ENCODE assay signal across 33 cellular contexts in the genomic region with DNA sequence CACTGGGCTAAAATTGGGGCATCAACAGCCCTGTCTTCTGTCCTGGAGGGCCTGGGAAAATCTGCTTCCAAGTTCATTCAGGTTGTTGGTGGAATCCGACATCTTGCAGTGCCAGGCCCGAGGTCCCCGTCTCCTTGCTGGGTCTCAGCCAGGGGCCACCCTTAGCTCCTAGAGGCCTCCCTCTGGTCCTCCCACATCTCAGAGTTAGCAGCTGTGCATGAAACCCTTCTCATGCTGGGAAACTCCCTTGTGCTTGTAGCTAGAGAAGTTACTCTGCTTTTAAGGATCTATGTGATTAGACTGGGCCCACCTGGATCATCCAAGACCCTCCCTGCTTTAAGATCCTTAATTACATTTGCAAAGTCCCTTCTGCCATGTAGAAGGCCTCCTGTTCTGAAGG. TPM values are rescaled to one million over a fixed set of nuclear protein-coding genes. Genes with fewer than 3 reads are reported as not detected.
"Had no signal": no experiment of that assay in that cellular context is flagged by ENCODE, and none has a peak within 500 bp of the region (broad histone marks: within the 10 kb centered on the region; RNA-seq: fewer than 3 reads in every experiment).

No MANE protein-coding gene starts in this region.

- H3K27me3 Mint-ChIP-seq: naive thymus-derived CD8-positive, alpha-beta T cell; type B pancreatic cell had no signal

- H3K27ac Mint-ChIP-seq: mesothelial cell of epicardium; nephron progenitor cell; stimulated activated effector memory CD8-positive, alpha-beta T cell treated with anti-CD3 and anti-CD28 coated beads, Interleukin-12 subunit alpha, Interleukin-12 subunit beta, amount 100 ng/mL, for 72 hours; type B pancreatic cell had no signal

- H3K27ac ChIP-seq: coronary artery, esophagus muscularis mucosa, foreskin keratinocyte, gastroesophageal sphincter, heart left ventricle, hepatocyte, ovary, psoas muscle, sigmoid colon, testis had no signal

- ATAC-seq: foreskin keratinocyte; gastroesophageal sphincter; heart left ventricle; left lobe of liver; naive thymus-derived CD8-positive, alpha-beta T cell; psoas muscle; stimulated activated effector memory CD8-positive, alpha-beta T cell treated with anti-CD3 and anti-CD28 coated beads, Interleukin-12 subunit alpha, Interleukin-12 subunit beta, amount 100 ng/mL, for 72 hours; stimulated activated naive CD8-positive, alpha-beta T cell treated with anti-CD3 and anti-CD28 coated beads, Interleukin-15, Interleukin-2, amounts not matched to agents 100 U/mL and 50 U/mL, for 24 hours had no signal

- H3K4me3 Mint-ChIP-seq: mesothelial cell of epicardium; nephron progenitor cell; stimulated activated effector memory CD8-positive, alpha-beta T cell treated with anti-CD3 and anti-CD28 coated beads, Interleukin-12 subunit alpha, Interleukin-12 subunit beta, amount 100 ng/mL, for 72 hours; type B pancreatic cell had no signal

- H3K9me3 ChIP-seq: esophagus muscularis mucosa, gastroesophageal sphincter, heart left ventricle, ovary, psoas muscle, sigmoid colon, testis, tibial artery had no signal

- H3K4me3 ChIP-seq: coronary artery, esophagus muscularis mucosa, gastroesophageal sphincter, heart left ventricle, hepatocyte, ovary, psoas muscle, sigmoid colon, testis, tibial artery had no signal

- H2AFZ ChIP-seq: hepatocyte had no signal

- H3K36me3 Mint-ChIP-seq: mesothelial cell of epicardium; naive thymus-derived CD8-positive, alpha-beta T cell; stimulated activated effector memory CD8-positive, alpha-beta T cell treated with anti-CD3 and anti-CD28 coated beads, Interleukin-12 subunit alpha, Interleukin-12 subunit beta, amount 100 ng/mL, for 72 hours; type B pancreatic cell had no signal

- DNase-seq: dermis blood vessel endothelial cell; effector memory CD4-positive, alpha-beta T cell; foreskin keratinocyte; heart left ventricle; mesenchymal stem cell; naive thymus-derived CD8-positive, alpha-beta T cell; nephron progenitor cell; occipital lobe; ovary; psoas muscle; right cardiac atrium; stimulated activated CD4-positive, alpha-beta T cell treated with anti-CD3 and anti-CD28 coated beads, Interleukin-2, amount 100 ng/mL, for 24 hours; stimulated activated CD4-positive, alpha-beta T cell treated with anti-CD3 and anti-CD28 coated beads, Interleukin-4, amount 100 ng/mL, for 24 hours; stimulated activated naive CD8-positive, alpha-beta T cell treated with anti-CD3 and anti-CD28 coated beads, Interleukin-15, Interleukin-2, amounts not matched to agents 100 U/mL and 50 U/mL, for 24 hours; substantia nigra; testis; tibial artery had no signal

- H3K4me2 ChIP-seq: hepatocyte had no signal

- H3K79me2 ChIP-seq: hepatocyte had no signal

- H3K9me3 Mint-ChIP-seq: mesothelial cell of epicardium; naive thymus-derived CD8-positive, alpha-beta T cell; nephron progenitor cell; stimulated activated effector memory CD8-positive, alpha-beta T cell treated with anti-CD3 and anti-CD28 coated beads, Interleukin-12 subunit alpha, Interleukin-12 subunit beta, amount 100 ng/mL, for 72 hours; type B pancreatic cell had no signal

- H3K4me1 ChIP-seq: sigmoid colon had no signal

- H3K36me3 ChIP-seq: gastroesophageal sphincter, heart left ventricle, ovary, sigmoid colon, tibial artery had no signal

RNA-seq across cellular contexts. Expression of gene CCL26, which starts 48.6 kb away (rescaled TPM):
- total RNA-seq: dermis blood vessel endothelial cell; endothelial cell of umbilical vein; epithelial cell of proximal tubule; foreskin keratinocyte; left lobe of liver; liver; lung microvascular endothelial cell; mesothelial cell of epicardium; myocyte; naive thymus-derived CD8-positive, alpha-beta T cell; occipital lobe; psoas muscle; renal cortical epithelial cell; skeletal muscle tissue had no signal
